8 cellular contexts compared by ENCODE assay signal in genomic region chr4:80197601-80198444, GRCh38. TPM values are rescaled to one million over a fixed set of nuclear protein-coding genes. Genes with fewer than 3 reads are reported as not detected.
DNase-seq lines count a peak whose midpoint lies in the region; ATAC-seq and TF ChIP-seq lines count a peak whose summit lies in the region.

No MANE protein-coding gene starts in this region.

- peak overlapping the region; percentile 37 for H3K27ac ChIP-seq in osteoblast (ENCODE audit: low read depth, low read length)
- no peak overlapping the region for H3K27ac ChIP-seq in transverse colon

- H3K4me3 Mint-ChIP-seq in effector memory CD8-positive, alpha-beta T cell, result peak overlapping the region; percentile 42 to 69

- peak overlapping the region; percentile 32 to 39 for H3K27ac Mint-ChIP-seq in effector memory CD8-positive, alpha-beta T cell

- WGBS in transverse colon (ENCODE audit: low coverage in 1 of 2), 2 donors, result 36 to 40% methylated on average over 20 to 45 of the region's 45 CpGs

- TF ChIP-seq EP300 in transverse colon (IDR thresholded peaks at IDR 0.05; ENCODE audit: low read depth), result no peak

- in situ Hi-C loops in transverse colon (cut with MboI; ENCODE audit: low pct_ligation_motif_present in 1 of 4, low pct_unique_long_range_greater_than_20kb in 1 of 4, low sequenced_read_pairs in 3 of 4), result no loop called here

- H4K20me1 ChIP-seq in osteoblast (ENCODE audit: insufficient read depth, low read length), result no peaks in the 10 kb centered on the region

- H3K27me3 ChIP-seq in osteoblast (ENCODE audit: insufficient read depth, low read length) (no peaks in the 10 kb centered on the region), transverse colon (peaks cover 92% of the 10 kb centered on the region)

- H3K9me3 Mint-ChIP-seq in effector memory CD8-positive, alpha-beta T cell, result no peaks in the 10 kb centered on the region

- no peaks in the 10 kb centered on the region for H3K9me3 ChIP-seq in osteoblast (ENCODE audit: low read depth, low read length)
- H3K9me3 ChIP-seq in transverse colon, result no peaks in the 10 kb centered on the region

- DNase-seq in Daoy (ENCODE audit: low read depth) (peak; percentile 31), NCI-H345 (lab: John Stamatoyannopoulos, UW) (peak; percentile 32), osteoblast (ENCODE audit: insufficient read length, low spot score, missing footprints) (peak; percentile 81), transverse colon (no peak)
- DNase-seq in effector memory CD8-positive, alpha-beta T cell, result no peak
- DNase-seq in stimulated activated CD4-positive, alpha-beta T cell treated with anti-CD3 and anti-CD28 coated beads, Interleukin-2, amount 100 ng/mL, for 48 hours, result no peak
- no peak for DNase-seq in activated CD4-positive, CD25-positive, alpha-beta regulatory T cell treated with anti-CD3 and anti-CD28 coated beads, Interleukin-2, amount 50 U/mL, for 72 hours

- H3K4me2 ChIP-seq in osteoblast (ENCODE audit: insufficient read depth, low read length), result peak overlapping the region; percentile 91

- peaks cover 23 to 24% of the 10 kb centered on the region in 2 donors for H3K4me1 Mint-ChIP-seq in effector memory CD8-positive, alpha-beta T cell (ENCODE audit: low read depth in 2 of 2)

- no peak for ATAC-seq in effector memory CD8-positive, alpha-beta T cell (replicated peaks)
- ATAC-seq in HG03565 (IDR thresholded peaks at IDR 0.05; ENCODE audit: unreplicated experiment), result no peak

- H3K4me1 ChIP-seq in osteoblast (ENCODE audit: insufficient read depth, low read length) (peaks cover 20% of the 10 kb centered on the region), transverse colon (peaks cover 0 to 15% (median 10%) of the 10 kb centered on the region in 4 donors)

- intact Hi-C loops in transverse colon (cut with DNase I; ENCODE audit: low total_unique reads), result no loop called here

- H3K79me2 ChIP-seq in osteoblast (ENCODE audit: insufficient read depth, low read length), result peaks cover 9% of the 10 kb centered on the region

- peaks cover 26% of the 10 kb centered on the region for H3K36me3 Mint-ChIP-seq in effector memory CD8-positive, alpha-beta T cell (ENCODE audit: insufficient read depth)

- TF ChIP-seq CTCF in osteoblast (IDR thresholded peaks at IDR 0.05; ENCODE audit: extremely low read depth, low read depth, low read length) (no peak), transverse colon (IDR thresholded peaks at IDR 0.05) (no peak)

- no peak for TF ChIP-seq POLR2A in transverse colon (IDR thresholded peaks at IDR 0.05)

- no peaks in the 10 kb centered on the region for H3K27me3 Mint-ChIP-seq in effector memory CD8-positive, alpha-beta T cell

- H3K36me3 ChIP-seq in osteoblast (ENCODE audit: insufficient read depth, low read length) (no peaks in the 10 kb centered on the region), transverse colon (no peaks in the 10 kb centered on the region)

- H2AFZ ChIP-seq in osteoblast (ENCODE audit: low read length), result peak overlapping the region; percentile 56

- H3K4me3 ChIP-seq in osteoblast (ENCODE audit: insufficient read depth, low read length) (peak overlapping the region; percentile 73), transverse colon (peak overlapping the region in 2 of 4 donors; percentile 6 to 27)

RNA-seq across cellular contexts. Expression of gene PRDM8, which starts 0.5 kb away (rescaled TPM):
- 0.69 and 1.1 TPM in 2 replicates for total RNA-seq in Daoy (2014; rRNA removed; shearing (Covaris generic))
- 3.6 and 5.0 TPM in 2 replicates for total RNA-seq in osteoblast
- 1 to 10 TPM in 3 of 4 donors, under 1 TPM in 1; 0.20 to 5.2 (median 3.2) TPM for total RNA-seq in transverse colon

Comparison
In these comparisons a context has a peak if more than half of its experiments do, and no peak if none do; other contexts are left out.
1. DNase-seq: peak in Daoy (single experiment), NCI-H345 (single experiment) and osteoblast (single experiment); none in effector memory CD8-positive, alpha-beta T cell (0 of 3), transverse colon (single experiment), stimulated activated CD4-positive, alpha-beta T cell treated with anti-CD3 and anti-CD28 coated beads, Interleukin-2, amount 100 ng/mL, for 48 hours (0 of 2) and activated CD4-positive, CD25-positive, alpha-beta regulatory T cell treated with anti-CD3 and anti-CD28 coated beads, Interleukin-2, amount 50 U/mL, for 72 hours (single experiment).